26 cellular contexts compared by ENCODE assay signal in genomic region chrX:47452112-47452511, GRCh38.
"Had no signal": no experiment of that assay in that cellular context is flagged by ENCODE, and none has a peak within 500 bp of the region (broad histone marks: within the 10 kb centered on the region; RNA-seq: fewer than 3 reads in every experiment).

No MANE protein-coding gene starts in this region.

- H3K4me3 Mint-ChIP-seq: natural killer cell; nephron; neural progenitor cell; stimulated activated effector memory CD8-positive, alpha-beta T cell treated with anti-CD3 and anti-CD28 coated beads, Interleukin-12 subunit alpha, Interleukin-12 subunit beta, amount 100 ng/mL, for 72 hours; stimulated activated naive B cell treated with anti-CD40 and anti-IgM and Interleukin-4, amounts not matched to agents 10 μg/mL and 1 μg/mL and 100 μg/mL, for 72 hours; stimulated activated naive CD8-positive, alpha-beta T cell treated with anti-CD3 and anti-CD28 coated beads, Interleukin-15, Interleukin-2, amounts not matched to agents 100 ng/mL and 50 ng/mL, for 24 hours had no signal

- H3K9ac ChIP-seq: neural progenitor cell had no signal

- H3K4me3 ChIP-seq: neural progenitor cell, pancreas, prostate gland, right lobe of liver, sigmoid colon, stomach, thoracic aorta, thyroid gland, tibial nerve, upper lobe of left lung, vagina had no signal

- DNase-seq: natural killer cell; occipital lobe; pancreas; right cardiac atrium; right lobe of liver; sigmoid colon; small intestine; stimulated activated CD4-positive, alpha-beta T cell treated with anti-CD3 and anti-CD28 coated beads, Interleukin-15, amount 100 ng/mL, for 24 hours; stimulated activated CD4-positive, alpha-beta T cell treated with anti-CD3 and anti-CD28 coated beads, Interleukin-2, amount 100 ng/mL, for 24 hours; stimulated activated CD4-positive, alpha-beta T cell treated with anti-CD3 and anti-CD28 coated beads, Interleukin-2, amount 100 ng/mL, for 48 hours; stimulated activated CD4-positive, alpha-beta T cell treated with anti-CD3 and anti-CD28 coated beads, Interleukin-4, amount 100 ng/mL, for 24 hours; stimulated activated naive B cell treated with anti-CD40 and anti-IgM and Interleukin-4, amounts not matched to agents 10 μg/mL and 1 μg/mL and 100 μg/mL, for 72 hours; stimulated activated naive CD4-positive, alpha-beta T cell treated with Interleukin-2 at 50 U/mL for 16 hours; stomach; thyroid gland; trophoblast cell; upper lobe of left lung had no signal

- H3K4me2 ChIP-seq: neural progenitor cell had no signal

- H3K27ac Mint-ChIP-seq: natural killer cell; nephron; neural progenitor cell; stimulated activated effector memory CD8-positive, alpha-beta T cell treated with anti-CD3 and anti-CD28 coated beads, Interleukin-12 subunit alpha, Interleukin-12 subunit beta, amount 100 ng/mL, for 72 hours; stimulated activated naive B cell treated with anti-CD40 and anti-IgM and Interleukin-4, amounts not matched to agents 10 μg/mL and 1 μg/mL and 100 μg/mL, for 72 hours; stimulated activated naive CD8-positive, alpha-beta T cell treated with anti-CD3 and anti-CD28 coated beads, Interleukin-15, Interleukin-2, amounts not matched to agents 100 ng/mL and 50 ng/mL, for 24 hours had no signal

- FAIRE-seq: pancreas, small intestine, urothelium cell line had no signal

- H3K4me1 Mint-ChIP-seq: natural killer cell; nephron; neural progenitor cell; stimulated activated naive B cell treated with anti-CD40 and anti-IgM and Interleukin-4, amounts not matched to agents 10 μg/mL and 1 μg/mL and 100 μg/mL, for 72 hours had no signal

- H3K9me3 ChIP-seq: prostate gland, thyroid gland had no signal

- H3K4me1 ChIP-seq: neural progenitor cell, pancreas, prostate gland, right lobe of liver, sigmoid colon, stomach, thyroid gland, tibial nerve, upper lobe of left lung, vagina had no signal

- H3K27me3 ChIP-seq: neural progenitor cell, right lobe of liver, sigmoid colon, stomach, thyroid gland, tibial nerve, upper lobe of left lung, vagina had no signal

- H3K27me3 Mint-ChIP-seq: stimulated activated naive B cell treated with anti-CD40 and anti-IgM and Interleukin-4, amounts not matched to agents 10 μg/mL and 1 μg/mL and 100 μg/mL, for 72 hours; stimulated activated naive CD8-positive, alpha-beta T cell treated with anti-CD3 and anti-CD28 coated beads, Interleukin-15, Interleukin-2, amounts not matched to agents 100 ng/mL and 50 ng/mL, for 24 hours had no signal

- H3K36me3 ChIP-seq: prostate gland had no signal

- H3K27ac ChIP-seq: neural progenitor cell, pancreas, prostate gland, right lobe of liver, sigmoid colon, stomach, thoracic aorta, thyroid gland, tibial nerve, upper lobe of left lung, vagina had no signal

- H2AFZ ChIP-seq: neural progenitor cell had no signal
